In the genomic region with DNA sequence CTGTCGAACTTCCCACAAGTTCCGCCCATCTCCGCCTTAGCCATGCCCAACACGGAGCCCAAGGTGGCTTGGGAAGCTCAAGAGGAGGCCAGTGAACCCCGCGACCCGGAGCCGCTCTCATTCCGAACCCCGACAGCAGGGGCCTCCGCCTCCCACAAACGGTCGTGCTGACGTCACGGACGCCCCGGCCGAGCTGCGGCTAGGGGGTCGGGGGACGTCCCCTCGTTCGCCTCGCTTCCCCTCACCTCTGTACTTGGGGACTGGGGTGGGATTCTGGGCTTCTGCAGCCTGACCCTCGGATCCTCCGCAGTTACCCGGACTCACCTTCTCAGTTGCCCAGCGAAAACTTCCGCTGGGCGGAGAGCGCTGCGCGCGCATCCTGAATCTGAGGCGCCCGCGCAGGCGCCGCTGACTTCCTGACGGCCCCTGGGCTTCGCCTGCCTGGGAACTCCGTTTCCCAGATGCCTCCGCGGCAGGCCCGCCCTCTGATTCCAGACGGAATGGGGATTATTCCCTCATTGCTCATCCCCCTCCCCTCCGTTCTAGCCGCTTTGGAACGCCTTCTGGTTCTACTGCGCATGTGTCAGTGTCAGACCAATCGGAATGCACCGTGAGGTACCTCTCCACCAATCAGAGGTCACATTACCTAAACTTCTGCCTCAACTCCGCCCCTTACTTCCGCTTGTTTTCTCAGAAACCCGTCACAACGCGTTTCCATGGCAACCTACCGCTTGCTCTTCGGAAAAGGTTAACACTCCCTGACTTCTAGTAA, we compare ENCODE assay signal across 1 cellular context.
TF ChIP-seq lines count a peak whose summit lies in the region.

TSS of gene VRK3 (minus strand) at position 351 of the 772 bp plus-strand sequence. CDS start 9,210 bp downstream, outside the sequence.

TF ChIP-seq in HepG2, 621 proteins besides CTCF, POLR2A, EP300 and RAD21 (continues in another document):
- TF ChIP-seq HNF1A (IDR thresholded peaks at IDR 0.05; ENCODE audit: low read depth) (no peak), HNF1A (CRISPR knock-in tag; IDR thresholded peaks at IDR 0.05; ENCODE audit: borderline replicate concordance) (peak; percentile 26; the same call in 1 of the 2 replicates), POLR2AphosphoS5 (IDR thresholded peaks at IDR 0.05; ENCODE audit: low read depth, low read length) (peak; percentile 79), GPN1 (CRISPR knock-in tag; IDR thresholded peaks at IDR 0.05; ENCODE audit: borderline replicate concordance) (no peak), PAX8 (CRISPR knock-in tag; IDR thresholded peaks at IDR 0.05; ENCODE audit: borderline replicate concordance) (no peak), FOXA3 (CRISPR knock-in tag; IDR thresholded peaks at IDR 0.05) (no peak), PRPF4 (IDR thresholded peaks at IDR 0.05; ENCODE audit: low read depth, low read length, poor library complexity, severe bottlenecking) (no peak), ZNF501 (CRISPR knock-in tag; IDR thresholded peaks at IDR 0.05) (no peak; the same call in 1 of the 2 replicates), NFYC (CRISPR knock-in tag; IDR thresholded peaks at IDR 0.05) (peak; percentile 89), FOXK1 (CRISPR knock-in tag; IDR thresholded peaks at IDR 0.05; ENCODE audit: borderline replicate concordance, low read depth) (0 out of 2 replicates have a peak, but pooled peaks have one; percentile 3), ZNF335 (CRISPR knock-in tag; IDR thresholded peaks at IDR 0.05) (no peak; the same call in 1 of the 2 replicates), ZNF484 (CRISPR knock-in tag; IDR thresholded peaks at IDR 0.05; ENCODE audit: borderline replicate concordance, low read depth) (no peak), HMG20A (CRISPR knock-in tag; IDR thresholded peaks at IDR 0.05; ENCODE audit: borderline replicate concordance) (no peak), ZNF3 (CRISPR knock-in tag; IDR thresholded peaks at IDR 0.05) (no peak), ZNF768 (CRISPR knock-in tag; IDR thresholded peaks at IDR 0.05) (peak; percentile 47; the same call in 1 of the 2 replicates), JUNB (CRISPR knock-in tag; IDR thresholded peaks at IDR 0.05; ENCODE audit: borderline replicate concordance) (no peak), GABPA (IDR thresholded peaks at IDR 0.05; ENCODE audit: low read depth, low read length) (peak; percentile 38), GABPA (CRISPR knock-in tag; IDR thresholded peaks at IDR 0.05; ENCODE audit: low read depth) (no peak), ZNF841 (CRISPR knock-in tag; IDR thresholded peaks at IDR 0.05; ENCODE audit: borderline replicate concordance) (no peak), ZNF331 (CRISPR knock-in tag; IDR thresholded peaks at IDR 0.05) (no peak), ZNF550 (CRISPR knock-in tag; IDR thresholded peaks at IDR 0.05; ENCODE audit: borderline replicate concordance) (no peak), IRF9 (CRISPR knock-in tag; IDR thresholded peaks at IDR 0.05; ENCODE audit: borderline replicate concordance) (0 out of 2 replicates have a peak, but pooled peaks have one; percentile 65), TARDBP (CRISPR knock-in tag; IDR thresholded peaks at IDR 0.05) (peak; percentile 22; the same call in 1 of the 2 replicates), RARG (CRISPR knock-in tag; IDR thresholded peaks at IDR 0.05; ENCODE audit: low read depth) (no peak), ZSCAN25 (CRISPR knock-in tag; IDR thresholded peaks at IDR 0.05) (peak; percentile 15), ZNF570 (CRISPR knock-in tag; IDR thresholded peaks at IDR 0.05; ENCODE audit: borderline replicate concordance) (no peak), REST (IDR thresholded peaks at IDR 0.05; ENCODE audit: borderline replicate concordance in 1 of 2, low read depth in 1 of 2, low read length in 2 of 2) (no peak), TGIF2 (CRISPR knock-in tag; IDR thresholded peaks at IDR 0.05) (no peak), NRL (CRISPR knock-in tag; IDR thresholded peaks at IDR 0.05; ENCODE audit: borderline replicate concordance) (peak; percentile 77; the same call in 1 of the 2 replicates), ZNF230 (CRISPR knock-in tag; IDR thresholded peaks at IDR 0.05) (no peak), RORA (CRISPR knock-in tag; IDR thresholded peaks at IDR 0.05) (no peak)
- TF ChIP-seq, protein P1, sequence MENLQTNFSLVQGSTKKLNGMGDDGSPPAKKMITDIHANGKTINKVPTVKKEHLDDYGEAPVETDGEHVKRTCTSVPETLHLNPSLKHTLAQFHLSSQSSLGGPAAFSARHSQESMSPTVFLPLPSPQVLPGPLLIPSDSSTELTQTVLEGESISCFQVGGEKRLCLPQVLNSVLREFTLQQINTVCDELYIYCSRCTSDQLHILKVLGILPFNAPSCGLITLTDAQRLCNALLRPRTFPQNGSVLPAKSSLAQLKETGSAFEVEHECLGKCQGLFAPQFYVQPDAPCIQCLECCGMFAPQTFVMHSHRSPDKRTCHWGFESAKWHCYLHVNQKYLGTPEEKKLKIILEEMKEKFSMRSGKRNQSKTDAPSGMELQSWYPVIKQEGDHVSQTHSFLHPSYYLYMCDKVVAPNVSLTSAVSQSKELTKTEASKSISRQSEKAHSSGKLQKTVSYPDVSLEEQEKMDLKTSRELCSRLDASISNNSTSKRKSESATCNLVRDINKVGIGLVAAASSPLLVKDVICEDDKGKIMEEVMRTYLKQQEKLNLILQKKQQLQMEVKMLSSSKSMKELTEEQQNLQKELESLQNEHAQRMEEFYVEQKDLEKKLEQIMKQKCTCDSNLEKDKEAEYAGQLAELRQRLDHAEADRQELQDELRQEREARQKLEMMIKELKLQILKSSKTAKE (CRISPR knock-in tag; IDR thresholded peaks at IDR 0.05; ENCODE audit: borderline replicate concordance) = no peak
- TF ChIP-seq, protein P2, sequence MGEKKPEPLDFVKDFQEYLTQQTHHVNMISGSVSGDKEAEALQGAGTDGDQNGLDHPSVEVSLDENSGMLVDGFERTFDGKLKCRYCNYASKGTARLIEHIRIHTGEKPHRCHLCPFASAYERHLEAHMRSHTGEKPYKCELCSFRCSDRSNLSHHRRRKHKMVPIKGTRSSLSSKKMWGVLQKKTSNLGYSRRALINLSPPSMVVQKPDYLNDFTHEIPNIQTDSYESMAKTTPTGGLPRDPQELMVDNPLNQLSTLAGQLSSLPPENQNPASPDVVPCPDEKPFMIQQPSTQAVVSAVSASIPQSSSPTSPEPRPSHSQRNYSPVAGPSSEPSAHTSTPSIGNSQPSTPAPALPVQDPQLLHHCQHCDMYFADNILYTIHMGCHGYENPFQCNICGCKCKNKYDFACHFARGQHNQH (CRISPR knock-in tag; IDR thresholded peaks at IDR 0.05) = no peak; the same call in 1 of the 2 replicates
- TF ChIP-seq, protein P3, sequence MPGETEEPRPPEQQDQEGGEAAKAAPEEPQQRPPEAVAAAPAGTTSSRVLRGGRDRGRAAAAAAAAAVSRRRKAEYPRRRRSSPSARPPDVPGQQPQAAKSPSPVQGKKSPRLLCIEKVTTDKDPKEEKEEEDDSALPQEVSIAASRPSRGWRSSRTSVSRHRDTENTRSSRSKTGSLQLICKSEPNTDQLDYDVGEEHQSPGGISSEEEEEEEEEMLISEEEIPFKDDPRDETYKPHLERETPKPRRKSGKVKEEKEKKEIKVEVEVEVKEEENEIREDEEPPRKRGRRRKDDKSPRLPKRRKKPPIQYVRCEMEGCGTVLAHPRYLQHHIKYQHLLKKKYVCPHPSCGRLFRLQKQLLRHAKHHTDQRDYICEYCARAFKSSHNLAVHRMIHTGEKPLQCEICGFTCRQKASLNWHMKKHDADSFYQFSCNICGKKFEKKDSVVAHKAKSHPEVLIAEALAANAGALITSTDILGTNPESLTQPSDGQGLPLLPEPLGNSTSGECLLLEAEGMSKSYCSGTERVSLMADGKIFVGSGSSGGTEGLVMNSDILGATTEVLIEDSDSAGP (CRISPR knock-in tag; IDR thresholded peaks at IDR 0.05; ENCODE audit: borderline replicate concordance) = peak; percentile 19; the same call in 1 of the 2 replicates
- TF ChIP-seq, protein P4, sequence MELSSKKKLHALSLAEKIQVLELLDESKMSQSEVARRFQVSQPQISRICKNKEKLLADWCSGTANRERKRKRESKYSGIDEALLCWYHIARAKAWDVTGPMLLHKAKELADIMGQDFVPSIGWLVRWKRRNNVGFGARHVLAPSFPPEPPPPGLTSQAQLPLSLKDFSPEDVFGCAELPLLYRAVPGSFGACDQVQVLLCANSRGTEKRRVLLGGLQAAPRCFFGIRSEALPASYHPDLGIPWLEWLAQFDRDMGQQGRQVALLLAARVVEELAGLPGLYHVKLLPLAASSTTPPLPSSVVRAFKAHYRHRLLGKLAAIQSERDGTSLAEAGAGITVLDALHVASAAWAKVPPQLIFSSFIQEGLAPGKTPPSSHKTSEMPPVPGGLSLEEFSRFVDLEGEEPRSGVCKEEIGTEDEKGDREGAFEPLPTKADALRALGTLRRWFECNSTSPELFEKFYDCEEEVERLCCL (CRISPR knock-in tag; IDR thresholded peaks at IDR 0.05; ENCODE audit: borderline replicate concordance) = peak; percentile 57; the same call in 1 of the 2 replicates
- TF ChIP-seq, protein P5, sequence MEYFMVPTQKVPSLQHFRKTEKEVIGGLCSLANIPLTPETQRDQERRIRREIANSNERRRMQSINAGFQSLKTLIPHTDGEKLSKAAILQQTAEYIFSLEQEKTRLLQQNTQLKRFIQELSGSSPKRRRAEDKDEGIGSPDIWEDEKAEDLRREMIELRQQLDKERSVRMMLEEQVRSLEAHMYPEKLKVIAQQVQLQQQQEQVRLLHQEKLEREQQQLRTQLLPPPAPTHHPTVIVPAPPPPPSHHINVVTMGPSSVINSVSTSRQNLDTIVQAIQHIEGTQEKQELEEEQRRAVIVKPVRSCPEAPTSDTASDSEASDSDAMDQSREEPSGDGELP (IDR thresholded peaks at IDR 0.05; ENCODE audit: borderline replicate concordance, low read depth) = 0 out of 2 replicates have a peak, but pooled peaks have one; percentile 13
